In the genomic region with DNA sequence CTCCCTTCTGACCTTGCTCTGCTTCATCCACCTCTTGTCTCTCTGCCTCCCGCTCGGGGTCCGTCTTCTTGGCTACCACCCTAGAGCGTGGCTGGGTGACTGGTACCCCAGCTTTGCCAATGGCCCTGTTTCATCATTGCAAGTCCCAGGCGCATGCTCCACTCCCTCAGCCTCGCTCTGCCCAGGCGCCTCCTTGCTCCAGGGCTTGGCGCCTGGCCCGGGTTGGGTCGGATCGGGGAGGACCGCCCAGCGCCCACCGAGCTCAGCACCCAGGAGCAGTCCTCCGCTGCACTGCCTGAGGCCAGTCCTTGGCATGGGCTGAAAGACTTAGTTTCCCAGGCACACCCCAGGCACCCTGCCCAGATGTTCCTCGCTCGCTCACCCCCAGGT, we compare ENCODE assay signal across 10 cellular contexts. TPM values are rescaled to one million over a fixed set of nuclear protein-coding genes. Genes with fewer than 3 reads are reported as not detected.
DNase-seq lines count a peak whose midpoint lies in the region; ATAC-seq and TF ChIP-seq lines count a peak whose summit lies in the region.
"Had no signal": no experiment of that assay in that cellular context is flagged by ENCODE, and none has a peak within 500 bp of the region (broad histone marks: within the 10 kb centered on the region; RNA-seq: fewer than 3 reads in every experiment).

No MANE protein-coding gene starts in this region.

- no peaks in the 10 kb centered on the region for H3K27me3 ChIP-seq in right lobe of liver
- H3K27me3 ChIP-seq in upper lobe of right lung: no peaks in the 10 kb centered on the region

- WGBS in right lobe of liver (ENCODE audit: insufficient coverage, low coverage, low lambda C conversion rate, missing lambda C conversion rate): 38% methylated on average over 5 of the region's 17 CpGs

- H3K27ac ChIP-seq in right lobe of liver: no peak overlapping the region
- H3K27ac ChIP-seq in upper lobe of right lung: peak overlapping the region; percentile 30

- TF ChIP-seq CTCF in right lobe of liver (IDR thresholded peaks at IDR 0.05): no peak
- no peak for TF ChIP-seq CTCF in upper lobe of right lung (IDR thresholded peaks at IDR 0.05)

- DNase-seq in NCI-H1694 (lab: John Stamatoyannopoulos, UW) (peak; percentile 57), dermis blood vessel endothelial cell (peak; percentile 31), right lobe of liver (no peak), upper lobe of right lung (no peak), HK-2 (ENCODE audit: unreplicated experiment) (no peak), NOMO-1 (lab: John Stamatoyannopoulos, UW; ENCODE audit: unreplicated experiment in 2 of 2) (no peak)
- DNase-seq in stimulated activated CD4-positive, alpha-beta T cell treated with anti-CD3 and anti-CD28 coated beads, Interleukin-1b, Interleukin-23, amount 100 ng/mL, for 48 hours: no peak
- DNase-seq: activated effector memory CD4-positive, alpha-beta T cell treated with anti-CD3 and anti-CD28 coated beads, Interleukin-2, amount 50 U/mL, for 16 hours; naive B cell; T-helper 2 cell had no signal

- H3K4me3 ChIP-seq in right lobe of liver (peak overlapping the region; percentile 18 to 26 (median 18)), upper lobe of right lung (peak overlapping the region; percentile 40)

- H3K36me3 ChIP-seq in right lobe of liver (no peaks in the 10 kb centered on the region), upper lobe of right lung (no peaks in the 10 kb centered on the region)

- intact Hi-C loops in right lobe of liver (cut with DNase I) (no loop called here), upper lobe of right lung (cut with DNase I) (no loop called here)

- ATAC-seq in right lobe of liver (no peak), upper lobe of right lung (peak; percentile 15)

- no peak for TF ChIP-seq POLR2A in right lobe of liver (IDR thresholded peaks at IDR 0.05)

- H3K9me3 ChIP-seq in right lobe of liver (no peaks in the 10 kb centered on the region), upper lobe of right lung (no peaks in the 10 kb centered on the region)

- H3K4me1 ChIP-seq in right lobe of liver (no peaks in the 10 kb centered on the region), upper lobe of right lung (no peaks in the 10 kb centered on the region)

RNA-seq across cellular contexts. Expression of gene BGN, which starts 0.6 kb away (rescaled TPM):
- 27.4 and 53.9 TPM in 2 replicates for total RNA-seq in dermis blood vessel endothelial cell
- 100 to 1,000 TPM in 4 of 6 experiments, 10 to 100 TPM in 2; 57.0 to 161 (median 122) TPM for total RNA-seq in right lobe of liver
- total RNA-seq in upper lobe of right lung: 205 TPM

RNA-seq across cellular contexts. Expression of gene ATP2B3, which starts 22.1 kb away (rescaled TPM):
- total RNA-seq in dermis blood vessel endothelial cell (under 0.01 TPM in 1 of 2 replicates, not detected in the other), right lobe of liver (under 1 TPM in 1 of 6 experiments, not detected in 5; 0.07 TPM), upper lobe of right lung (not detected)

RNA-seq across cellular contexts. Expression of gene HAUS7, which starts 25.0 kb away (rescaled TPM):
- total RNA-seq in dermis blood vessel endothelial cell (14.5 and 21.5 TPM in 2 replicates), right lobe of liver (10 to 100 TPM in 1 of 6 experiments, 1 to 10 TPM in 5; 5.6 to 14.9 (median 8.8) TPM), upper lobe of right lung (23.0 TPM)

RNA-seq across cellular contexts. Expression of gene TREX2, which starts 49.5 kb away (rescaled TPM):
- total RNA-seq in dermis blood vessel endothelial cell: 0.19 and 4.1 TPM in 2 replicates
- under 1 TPM in 4 of 6 experiments, not detected in 2; 0.18 to 0.46 (median 0.23) TPM for total RNA-seq in right lobe of liver
- 1.2 TPM for total RNA-seq in upper lobe of right lung

Comparison
In these comparisons a context has a peak if more than half of its experiments do, and no peak if none do; other contexts are left out.
1. DNase-seq: peak in NCI-H1694 (single experiment) and dermis blood vessel endothelial cell (single experiment); none in right lobe of liver (0 of 3), upper lobe of right lung (single experiment), HK-2 (single experiment), NOMO-1 (0 of 2) and stimulated activated CD4-positive, alpha-beta T cell treated with anti-CD3 and anti-CD28 coated beads, Interleukin-1b, Interleukin-23, amount 100 ng/mL, for 48 hours (single experiment).